In the genomic region with DNA sequence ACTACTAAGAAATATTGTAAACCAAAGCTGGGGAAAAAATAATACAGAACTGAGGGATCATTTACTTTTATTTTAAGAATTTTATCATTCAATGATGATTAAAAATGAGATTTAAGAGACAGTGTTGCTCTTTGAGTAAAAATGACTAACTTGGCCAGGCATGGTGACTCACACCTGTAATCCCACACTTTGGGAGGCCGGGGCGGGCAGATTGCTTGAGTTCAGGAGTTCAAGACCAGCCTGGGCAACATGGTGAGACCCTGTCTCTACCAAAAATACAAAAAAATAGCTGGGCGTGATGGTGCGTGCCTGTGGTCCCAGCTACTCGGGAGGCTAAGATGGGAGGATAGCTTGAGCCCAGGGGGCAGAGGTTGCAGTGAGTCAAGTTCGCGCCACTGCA, we compare ENCODE assay signal across 18 cellular contexts. TPM values are rescaled to one million over a fixed set of nuclear protein-coding genes. Genes with fewer than 3 reads are reported as not detected.
DNase-seq lines count a peak whose midpoint lies in the region; ATAC-seq, FAIRE-seq and TF ChIP-seq lines count a peak whose summit lies in the region.
"Had no signal": no experiment of that assay in that cellular context is flagged by ENCODE, and none has a peak within 500 bp of the region (broad histone marks: within the 10 kb centered on the region; RNA-seq: fewer than 3 reads in every experiment).

No MANE protein-coding gene starts in this region.

- no peaks in the 10 kb centered on the region for H3K4me1 ChIP-seq in SK-N-SH (ENCODE audit: control insufficient read depth in 1 of 2, insufficient read depth in 2 of 2, low read depth in 1 of 2, low read length in 1 of 2)
- H3K4me1 ChIP-seq: BLaER1 had no signal

- H3K9me2 ChIP-seq in SK-N-SH, result no peaks in the 10 kb centered on the region

- TF ChIP-seq RAD21 in SK-N-SH (IDR thresholded peaks at IDR 0.05; ENCODE audit: low read length), result no peak

- H3K9ac ChIP-seq in SK-N-SH, result no peak overlapping the region
- H3K9ac ChIP-seq: BLaER1 had no signal

- peaks cover 4 to 7% of the 10 kb centered on the region in 2 experiments for H3K36me3 ChIP-seq in SK-N-SH (replicated peaks in 1 of 2; ENCODE audit: control insufficient read depth in 1 of 2, insufficient read depth in 2 of 2, low read length in 1 of 2)
- H3K36me3 ChIP-seq: BLaER1 had no signal

- peak overlapping the region in 1 of 2 experiments; percentile 22; a peak in 2 of 4 replicates for H3K27ac ChIP-seq in SK-N-SH (ENCODE audit: low read depth in 2 of 2, low read length in 1 of 2)
- H3K27ac ChIP-seq: 22Rv1, BLaER1, gastroesophageal sphincter had no signal

- POLR2A ChIA-PET in SK-N-SH (lab: Yijun Ruan, JAX), result no interaction called here

- CTCF ChIA-PET in SK-N-SH (lab: Yijun Ruan, JAX), result interaction anchor here (1.3 kb wide), 1 partner anchor 38 kb away, joined by 7 read pairs; no protein-coding TSS in a partner anchor

- ATAC-seq in SK-N-SH treated with all-trans-retinoic acid at 6 μM for 48 hours, result no peak; the same call in 2 of the 3 replicates
- ATAC-seq: gastroesophageal sphincter had no signal

- no peaks in the 10 kb centered on the region for H4K20me1 ChIP-seq in SK-N-SH (ENCODE audit: insufficient read depth)
- H4K20me1 ChIP-seq: BLaER1 had no signal

- no peak for TF ChIP-seq CTCF in SK-N-SH (IDR thresholded peaks at IDR 0.05)

- no peak for TF ChIP-seq EP300 in SK-N-SH (IDR thresholded peaks at IDR 0.05; ENCODE audit: borderline replicate concordance in 1 of 2, low read depth in 1 of 2, low read length in 1 of 2)

- no peak overlapping the region for H3K4me2 ChIP-seq in SK-N-SH
- H3K4me2 ChIP-seq: BLaER1 had no signal

- no peak overlapping the region for H2AFZ ChIP-seq in SK-N-SH (ENCODE audit: low read depth)

- H3F3A ChIP-seq in SK-N-SH (replicated peaks; ENCODE audit: insufficient read depth), result peaks cover 8% of the 10 kb centered on the region

- FAIRE-seq in TTC549 (lab: Jason Lieb, UNC), result peak; percentile 46
- FAIRE-seq: D721Med had no signal

- no peaks in the 10 kb centered on the region for H3K9me3 ChIP-seq in SK-N-SH
- H3K9me3 ChIP-seq: BLaER1, gastroesophageal sphincter had no signal

- no peaks in the 10 kb centered on the region for H3K27me3 ChIP-seq in SK-N-SH (ENCODE audit: insufficient read depth)
- H3K27me3 ChIP-seq: BLaER1, gastroesophageal sphincter had no signal

- DNase-seq in SK-N-SH, result no peak
- peak; percentile 28 for DNase-seq in A172 (ENCODE audit: low spot score)
- DNase-seq in stimulated activated CD4-positive, alpha-beta T cell treated with anti-CD3 and anti-CD28 coated beads, Interleukin-12 subunit alpha, Interleukin-12 subunit beta, amount 100 ng/mL, for 4 hours, result peak; percentile 42
- no peak for DNase-seq in NCI-H345 treated with DMSO at 0.1 percent for 48 hours (lab: John Stamatoyannopoulos, UW; ENCODE audit: unreplicated experiment)
- DNase-seq in NCI-H82 (lab: John Stamatoyannopoulos, UW), result no peak
- no peak for DNase-seq in NCI-H1436 treated with DMSO at 0.1 percent for 48 hours (lab: John Stamatoyannopoulos, UW)
- DNase-seq: anterior cingulate cortex, GF-D8, GOT3, NCI-H1417, NCI-H2171 treated with DMSO at 0.1 percent for 48 hours, NCI-H774 had no signal

- WGBS in SK-N-SH (ENCODE audit: low lambda C conversion rate), result 94% methylated on average over 7 of the region's 7 CpGs

- H3K79me2 ChIP-seq in SK-N-SH (ENCODE audit: insufficient read depth), result no peaks in the 10 kb centered on the region

- H3K4me3 ChIP-seq in SK-N-SH (ENCODE audit: low read depth in 2 of 2, low read length in 1 of 2), result no peak overlapping the region
- H3K4me3 ChIP-seq: BLaER1, gastroesophageal sphincter had no signal

TF ChIP-seq in SK-N-SH, 30 proteins besides CTCF, POLR2A, EP300 and RAD21:
- TF ChIP-seq FOSL2 (IDR thresholded peaks at IDR 0.05; ENCODE audit: borderline replicate concordance, low read depth) (peak; percentile 18; the same call in 1 of the 2 replicates), NFIC (IDR thresholded peaks at IDR 0.05; ENCODE audit: borderline replicate concordance) (no peak)

TF ChIP-seq in SK-N-SH treated with all-trans-retinoic acid at 6 μM for 48 hours, 23 proteins besides CTCF, POLR2A, EP300 and RAD21:
- TF ChIP-seq, protein P1, sequence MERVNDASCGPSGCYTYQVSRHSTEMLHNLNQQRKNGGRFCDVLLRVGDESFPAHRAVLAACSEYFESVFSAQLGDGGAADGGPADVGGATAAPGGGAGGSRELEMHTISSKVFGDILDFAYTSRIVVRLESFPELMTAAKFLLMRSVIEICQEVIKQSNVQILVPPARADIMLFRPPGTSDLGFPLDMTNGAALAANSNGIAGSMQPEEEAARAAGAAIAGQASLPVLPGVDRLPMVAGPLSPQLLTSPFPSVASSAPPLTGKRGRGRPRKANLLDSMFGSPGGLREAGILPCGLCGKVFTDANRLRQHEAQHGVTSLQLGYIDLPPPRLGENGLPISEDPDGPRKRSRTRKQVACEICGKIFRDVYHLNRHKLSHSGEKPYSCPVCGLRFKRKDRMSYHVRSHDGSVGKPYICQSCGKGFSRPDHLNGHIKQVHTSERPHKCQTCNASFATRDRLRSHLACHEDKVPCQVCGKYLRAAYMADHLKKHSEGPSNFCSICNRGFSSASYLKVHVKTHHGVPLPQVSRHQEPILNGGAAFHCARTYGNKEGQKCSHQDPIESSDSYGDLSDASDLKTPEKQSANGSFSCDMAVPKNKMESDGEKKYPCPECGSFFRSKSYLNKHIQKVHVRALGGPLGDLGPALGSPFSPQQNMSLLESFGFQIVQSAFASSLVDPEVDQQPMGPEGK (CRISPR knock-in tag; IDR thresholded peaks at IDR 0.05; ENCODE audit: borderline replicate concordance), result no peak
- TF ChIP-seq, protein P2, sequence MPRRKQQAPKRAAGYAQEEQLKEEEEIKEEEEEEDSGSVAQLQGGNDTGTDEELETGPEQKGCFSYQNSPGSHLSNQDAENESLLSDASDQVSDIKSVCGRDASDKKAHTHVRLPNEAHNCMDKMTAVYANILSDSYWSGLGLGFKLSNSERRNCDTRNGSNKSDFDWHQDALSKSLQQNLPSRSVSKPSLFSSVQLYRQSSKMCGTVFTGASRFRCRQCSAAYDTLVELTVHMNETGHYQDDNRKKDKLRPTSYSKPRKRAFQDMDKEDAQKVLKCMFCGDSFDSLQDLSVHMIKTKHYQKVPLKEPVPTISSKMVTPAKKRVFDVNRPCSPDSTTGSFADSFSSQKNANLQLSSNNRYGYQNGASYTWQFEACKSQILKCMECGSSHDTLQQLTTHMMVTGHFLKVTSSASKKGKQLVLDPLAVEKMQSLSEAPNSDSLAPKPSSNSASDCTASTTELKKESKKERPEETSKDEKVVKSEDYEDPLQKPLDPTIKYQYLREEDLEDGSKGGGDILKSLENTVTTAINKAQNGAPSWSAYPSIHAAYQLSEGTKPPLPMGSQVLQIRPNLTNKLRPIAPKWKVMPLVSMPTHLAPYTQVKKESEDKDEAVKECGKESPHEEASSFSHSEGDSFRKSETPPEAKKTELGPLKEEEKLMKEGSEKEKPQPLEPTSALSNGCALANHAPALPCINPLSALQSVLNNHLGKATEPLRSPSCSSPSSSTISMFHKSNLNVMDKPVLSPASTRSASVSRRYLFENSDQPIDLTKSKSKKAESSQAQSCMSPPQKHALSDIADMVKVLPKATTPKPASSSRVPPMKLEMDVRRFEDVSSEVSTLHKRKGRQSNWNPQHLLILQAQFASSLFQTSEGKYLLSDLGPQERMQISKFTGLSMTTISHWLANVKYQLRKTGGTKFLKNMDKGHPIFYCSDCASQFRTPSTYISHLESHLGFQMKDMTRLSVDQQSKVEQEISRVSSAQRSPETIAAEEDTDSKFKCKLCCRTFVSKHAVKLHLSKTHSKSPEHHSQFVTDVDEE (CRISPR knock-in tag; IDR thresholded peaks at IDR 0.05), result no peak
- no peak for TF ChIP-seq ARNTL (CRISPR knock-in tag; IDR thresholded peaks at IDR 0.05; ENCODE audit: borderline replicate concordance, low read depth)
- TF ChIP-seq ZNF70 (CRISPR knock-in tag; IDR thresholded peaks at IDR 0.05), result no peak
- TF ChIP-seq, protein P3, sequence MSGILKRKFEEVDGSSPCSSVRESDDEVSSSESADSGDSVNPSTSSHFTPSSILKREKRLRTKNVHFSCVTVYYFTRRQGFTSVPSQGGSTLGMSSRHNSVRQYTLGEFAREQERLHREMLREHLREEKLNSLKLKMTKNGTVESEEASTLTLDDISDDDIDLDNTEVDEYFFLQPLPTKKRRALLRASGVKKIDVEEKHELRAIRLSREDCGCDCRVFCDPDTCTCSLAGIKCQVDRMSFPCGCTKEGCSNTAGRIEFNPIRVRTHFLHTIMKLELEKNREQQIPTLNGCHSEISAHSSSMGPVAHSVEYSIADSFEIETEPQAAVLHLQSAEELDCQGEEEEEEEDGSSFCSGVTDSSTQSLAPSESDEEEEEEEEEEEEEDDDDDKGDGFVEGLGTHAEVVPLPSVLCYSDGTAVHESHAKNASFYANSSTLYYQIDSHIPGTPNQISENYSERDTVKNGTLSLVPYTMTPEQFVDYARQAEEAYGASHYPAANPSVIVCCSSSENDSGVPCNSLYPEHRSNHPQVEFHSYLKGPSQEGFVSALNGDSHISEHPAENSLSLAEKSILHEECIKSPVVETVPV (CRISPR knock-in tag; IDR thresholded peaks at IDR 0.05), result no peak
- no peak for TF ChIP-seq BACH2 (CRISPR knock-in tag; IDR thresholded peaks at IDR 0.05; ENCODE audit: borderline replicate concordance)
- no peak for TF ChIP-seq ISL1 (CRISPR knock-in tag; IDR thresholded peaks at IDR 0.05)
- TF ChIP-seq ZNF8 (CRISPR knock-in tag; IDR thresholded peaks at IDR 0.05), result no peak
TF ChIP-seq in SK-N-SH treated with all-trans-retinoic acid at 6 μM for 48 hours: peak in this region for 0.

RNA-seq across cellular contexts. Expression of a gene that starts 21.8 kb away (rescaled TPM):
- polyA plus RNA-seq in SK-N-SH (2012; rRNA removed), result 27.8 and 33.5 TPM in 2 replicates
- polyA plus RNA-seq in SK-N-SH (2012; cell fraction: cytosol; rRNA removed), result 24.1 and 25.1 TPM in 2 replicates
- polyA plus RNA-seq in SK-N-SH (2012; cell fraction: nucleus; rRNA removed), result 54.0 and 65.5 TPM in 2 replicates
- 69.1 and 82.9 TPM in 2 replicates for total RNA-seq in A172 (2014; rRNA removed; shearing (Covaris generic))

Comparison
In these comparisons a context has a peak if more than half of its experiments do, and no peak if none do; other contexts are left out.
1. DNase-seq: peak in A172 (single experiment) and stimulated activated CD4-positive, alpha-beta T cell treated with anti-CD3 and anti-CD28 coated beads, Interleukin-12 subunit alpha, Interleukin-12 subunit beta, amount 100 ng/mL, for 4 hours (single experiment); none in SK-N-SH (single experiment), NCI-H345 treated with DMSO at 0.1 percent for 48 hours (single experiment), NCI-H82 (single experiment) and NCI-H1436 treated with DMSO at 0.1 percent for 48 hours (single experiment).